8 cellular contexts compared by ENCODE assay signal in genomic region chr7:104979167-104979841, GRCh38. TPM values are rescaled to one million over a fixed set of nuclear protein-coding genes. Genes with fewer than 3 reads are reported as not detected.
DNase-seq lines count a peak whose midpoint lies in the region; ATAC-seq lines count a peak whose summit lies in the region.

No MANE protein-coding gene starts in this region.

- peak overlapping the region; percentile 47 for H3K27ac ChIP-seq in BLaER1
- peak overlapping the region; percentile 28 for H3K27ac ChIP-seq in duodenal mucosa (ENCODE audit: low read depth, low read length)

- peak overlapping the region; percentile 60 for H3K4me2 ChIP-seq in BLaER1

- peaks cover 74% of the 10 kb centered on the region for H4K20me1 ChIP-seq in BLaER1

- H3K4me1 ChIP-seq in BLaER1: peaks cover 88% of the 10 kb centered on the region
- H3K4me1 ChIP-seq in duodenal mucosa (ENCODE audit: control insufficient read depth in 1 of 2, insufficient read depth in 2 of 2, low read length in 2 of 2): peaks cover 46 to 49% of the 10 kb centered on the region in 2 donors

- ATAC-seq in HG03095 (IDR thresholded peaks at IDR 0.05; ENCODE audit: unreplicated experiment): no peak
- ATAC-seq in GM21367 (IDR thresholded peaks at IDR 0.05; ENCODE audit: unreplicated experiment): no peak
- no peak for ATAC-seq in HG03354 (IDR thresholded peaks at IDR 0.05; ENCODE audit: poor library complexity, severe bottlenecking, unreplicated experiment)

- peak; percentile 82 for DNase-seq in NCI-H2227 (lab: John Stamatoyannopoulos, UW; ENCODE audit: unreplicated experiment)
- DNase-seq in myocyte (ENCODE audit: low read depth): peak; percentile 81
- DNase-seq in CD1c-positive myeloid dendritic cell (ENCODE audit: extremely low spot score): no peak

- H3K4me3 ChIP-seq in BLaER1 (no peak overlapping the region), duodenal mucosa (ENCODE audit: low read depth in 1 of 2, low read length in 2 of 2) (no peak overlapping the region)

- H3K9ac ChIP-seq in BLaER1: no peak overlapping the region; the same call in 1 of the 2 replicates
- H3K9ac ChIP-seq in duodenal mucosa (ENCODE audit: low read depth in 1 of 2, low read length in 2 of 2): no peak overlapping the region

- no peaks in the 10 kb centered on the region for H3K27me3 ChIP-seq in BLaER1
- no peaks in the 10 kb centered on the region for H3K27me3 ChIP-seq in duodenal mucosa (ENCODE audit: control insufficient read depth in 1 of 2, insufficient read depth in 2 of 2, low read length in 2 of 2)

- no peaks in the 10 kb centered on the region for H3K9me3 ChIP-seq in BLaER1
- H3K9me3 ChIP-seq in duodenal mucosa (ENCODE audit: control insufficient read depth in 1 of 2, low read length in 2 of 2): no peaks in the 10 kb centered on the region

- H3K36me3 ChIP-seq in BLaER1: peaks cover 18% of the 10 kb centered on the region; the same call in 1 of the 2 replicates
- no peaks in the 10 kb centered on the region for H3K36me3 ChIP-seq in duodenal mucosa (ENCODE audit: control insufficient read depth in 1 of 2, insufficient read depth in 2 of 2, low read length in 2 of 2)

RNA-seq across cellular contexts. Expression of gene KMT2E, which starts 34.7 kb away (rescaled TPM):
- 42.4 and 51.7 TPM in 2 replicates for total RNA-seq in myocyte
- 23.3 TPM for polyA plus RNA-seq in myocyte (2012)
